Comparison of ENCODE assay signal across 15 cellular contexts in genomic region chr2:72027426-72028161, GRCh38.
A peak's percentile ranks its signal among the peaks of the same experiment; 100 is the strongest.
DNase-seq lines count a peak whose midpoint lies in the region; ATAC-seq and TF ChIP-seq lines count a peak whose summit lies in the region.
"Had no signal": no experiment of that assay in that cellular context is flagged by ENCODE, and none has a peak within 500 bp of the region (broad histone marks: within the 10 kb centered on the region; RNA-seq: fewer than 3 reads in every experiment).

No MANE protein-coding gene starts in this region.

- H3K4me2 ChIP-seq in mammary epithelial cell (ENCODE audit: insufficient read depth, low read depth, low read length), result no peak overlapping the region

- TF ChIP-seq CTCF in right atrium auricular region (IDR thresholded peaks at IDR 0.05) (no peak), mammary epithelial cell (conservative IDR thresholded peaks at IDR 0.05 in 1 of 2, IDR thresholded peaks at IDR 0.05 in 1 of 2; ENCODE audit: extremely low read depth in 1 of 2, insufficient read depth in 1 of 2, low read depth in 1 of 2, low read length in 2 of 2) (no peak), lower leg skin (IDR thresholded peaks at IDR 0.05) (no peak), prostate gland (IDR thresholded peaks at IDR 0.05) (no peak)

- H3K4me3 ChIP-seq in right atrium auricular region (no peak overlapping the region), mammary epithelial cell (replicated peaks in 1 of 3; ENCODE audit: insufficient read depth in 1 of 3, low read depth in 2 of 3, low read length in 3 of 3) (no peak overlapping the region), lower leg skin (ENCODE audit: low read depth, poor library complexity, severe bottlenecking) (no peak overlapping the region), prostate gland (no peak overlapping the region)
- H3K4me3 ChIP-seq: cardiac muscle cell, heart left ventricle, left lung had no signal

- TF ChIP-seq POLR2A in lower leg skin (IDR thresholded peaks at IDR 0.05) (no peak), prostate gland (IDR thresholded peaks at IDR 0.05) (no peak)

- H4K20me1 ChIP-seq in mammary epithelial cell (ENCODE audit: insufficient read depth, low read length), result no peaks in the 10 kb centered on the region

- dilution Hi-C loops in mammary epithelial cell (cut with HindIII; ENCODE audit: low sequenced_read_pairs), result no loop called here

- intact Hi-C loops in left ventricle myocardium superior (cut with micrococcal nuclease) (no loop called here), mammary epithelial cell (cut with micrococcal nuclease) (no loop called here), lower leg skin (cut with DNase I; ENCODE audit: low total_unique reads) (no loop called here), prostate gland (cut with DNase I) (no loop called here)

- in situ Hi-C loops in mammary epithelial cell (cut with MboI; ENCODE audit: low sequenced_read_pairs in 2 of 2), result no loop called here

- 74% methylated on average over 8 of the region's 13 CpGs for WGBS in mammary epithelial cell (ENCODE audit: low coverage, missing lambda C conversion rate)
- 67 to 73% methylated on average over 9 to 13 of the region's 13 CpGs for WGBS in lower leg skin, 2 donors
- WGBS in prostate gland, result 90% methylated on average over 13 of the region's 13 CpGs

- H3K9me3 ChIP-seq in right atrium auricular region (no peaks in the 10 kb centered on the region), mammary epithelial cell (replicated peaks; ENCODE audit: insufficient read depth, low read length) (no peaks in the 10 kb centered on the region), prostate gland (no peaks in the 10 kb centered on the region)
- H3K9me3 ChIP-seq: heart left ventricle, left lung had no signal

- CTCF ChIA-PET in mammary epithelial cell (lab: Charles Lee; ENCODE audit: low non-redundant PET), result no interaction called here

- H2AFZ ChIP-seq in mammary epithelial cell (ENCODE audit: low read depth, low read length), result no peak overlapping the region

- no peaks in the 10 kb centered on the region for H3K79me2 ChIP-seq in mammary epithelial cell (ENCODE audit: insufficient read depth, low read length)

- BruUV-seq in mammary epithelial cell (replicated peaks; lab: Mats Ljungman, UMichigan), result no TSS peak

- DNase-seq in right atrium auricular region (ENCODE audit: low spot score) (peak; percentile 48), left ventricle myocardium superior (no peak), mammary epithelial cell (peak; percentile 54), lower leg skin (ENCODE audit: low spot score in 2 of 2) (peak; percentile 17 to 83), prostate gland (ENCODE audit: low spot score) (no peak)
- DNase-seq: DMS153, NCI-H1930, NCI-H526 treated with DMSO at 0.1 percent for 48 hours, nephron progenitor cell had no signal

- H3K4me1 ChIP-seq in right atrium auricular region (no peaks in the 10 kb centered on the region), mammary epithelial cell (ENCODE audit: insufficient read depth, low read length) (peaks cover 13% of the 10 kb centered on the region), prostate gland (replicated peaks) (no peaks in the 10 kb centered on the region)
- H3K4me1 ChIP-seq: heart left ventricle, left lung had no signal

- no peak overlapping the region for H3K27ac ChIP-seq in right atrium auricular region
- H3K27ac ChIP-seq in mammary epithelial cell (ENCODE audit: insufficient read depth, low read depth, low read length), result no peak overlapping the region
- H3K27ac ChIP-seq in prostate gland, result no peak overlapping the region
- H3K27ac ChIP-seq: cardiac muscle cell, heart left ventricle, left lung had no signal

- no peaks in the 10 kb centered on the region for H3K27me3 ChIP-seq in right atrium auricular region
- no peaks in the 10 kb centered on the region for H3K27me3 ChIP-seq in mammary epithelial cell (ENCODE audit: insufficient read depth, low read length)
- H3K27me3 ChIP-seq in prostate gland (replicated peaks; ENCODE audit: insufficient read depth), result no peaks in the 10 kb centered on the region
- H3K27me3 ChIP-seq: cardiac muscle cell, left lung had no signal

- ATAC-seq in left ventricle myocardium superior (no peak), GM18517 (IDR thresholded peaks at IDR 0.05; ENCODE audit: unreplicated experiment) (no peak), GM19328 (IDR thresholded peaks at IDR 0.05; ENCODE audit: unreplicated experiment) (no peak), GM19035 (IDR thresholded peaks at IDR 0.05; ENCODE audit: unreplicated experiment) (no peak)
- ATAC-seq: heart left ventricle, left lung had no signal

- no peaks in the 10 kb centered on the region for H3K36me3 ChIP-seq in right atrium auricular region
- no peaks in the 10 kb centered on the region for H3K36me3 ChIP-seq in mammary epithelial cell (ENCODE audit: insufficient read depth, low read length)
- H3K36me3 ChIP-seq in prostate gland, result no peaks in the 10 kb centered on the region
- H3K36me3 ChIP-seq: cardiac muscle cell, heart left ventricle, left lung had no signal

- H3K9ac ChIP-seq in mammary epithelial cell (ENCODE audit: insufficient read depth, low read length), result no peak overlapping the region

Comparison
In these comparisons a context has a peak if more than half of its experiments do, and no peak if none do; other contexts are left out.
1. DNase-seq: peak in right atrium auricular region (single experiment), mammary epithelial cell (single experiment) and lower leg skin (2 of 2); none in left ventricle myocardium superior (single experiment) and prostate gland (single experiment).